ENCODE assay signal across 8 cellular contexts in genomic region chr7:129144095-129144833, GRCh38. TPM values are rescaled to one million over a fixed set of nuclear protein-coding genes. Genes with fewer than 3 reads are reported as not detected.
DNase-seq lines count a peak whose midpoint lies in the region; ATAC-seq lines count a peak whose summit lies in the region.

Gene TSPAN33 (plus strand): TSS chr7:129144707. CDS start chr7:129144981, 274 bp downstream.

- no peaks in the 10 kb centered on the region for H3K36me3 Mint-ChIP-seq in effector memory CD8-positive, alpha-beta T cell (ENCODE audit: insufficient read depth)

- no peak within 1 kb of the TSS for H3K14ac ChIP-seq in mesenchymal stem cell (ENCODE audit: low read length in 2 of 2)

- H3K4me2 ChIP-seq in mesenchymal stem cell (ENCODE audit: low read length, poor library complexity, severe bottlenecking): peak within 1 kb of the TSS; percentile 85

- no peak within 1 kb of the TSS for H2BK12ac ChIP-seq in mesenchymal stem cell (ENCODE audit: low read length in 2 of 2)

- H2AFZ ChIP-seq in mesenchymal stem cell (ENCODE audit: low read depth, low read length): peak within 1 kb of the TSS; percentile 66

- peak; percentile 95 for DNase-seq in AG20443 (ENCODE audit: low spot score)
- peak; percentile 64 for DNase-seq in NCI-H524 treated with DMSO at 0.1 percent for 48 hours (lab: John Stamatoyannopoulos, UW)
- peak; percentile 85 for DNase-seq in activated CD8-positive, alpha-beta memory T cell treated with anti-CD3 and anti-CD28 coated beads for 24 hours
- DNase-seq in effector memory CD8-positive, alpha-beta T cell: peak; percentile 13 to 45 (median 18)
- peak; percentile 75 for DNase-seq in mesenchymal stem cell
- DNase-seq in stimulated activated CD8-positive, alpha-beta memory T cell treated with anti-CD3 and anti-CD28 coated beads, Interleukin-12 subunit alpha, Interleukin-12 subunit beta, amount 100 ng/mL, for 24 hours (ENCODE audit: extremely low read depth): peak; percentile 39

- no peaks in the 10 kb centered on the region for H3K9me3 Mint-ChIP-seq in effector memory CD8-positive, alpha-beta T cell

- H3K79me1 ChIP-seq in mesenchymal stem cell (replicated peaks; ENCODE audit: low read length, poor library complexity, severe bottlenecking): peaks cover 2% of the 10 kb centered on the region

- H3K4me1 Mint-ChIP-seq in effector memory CD8-positive, alpha-beta T cell (ENCODE audit: low read depth in 2 of 2): peaks cover 11 to 13% of the 10 kb centered on the region in 2 donors

- H2AK5ac ChIP-seq in mesenchymal stem cell (ENCODE audit: low read length, severe bottlenecking): no peak within 1 kb of the TSS

- H3K4me3 ChIP-seq in mesenchymal stem cell (ENCODE audit: insufficient read depth in 1 of 2, low read depth in 1 of 2, low read length in 2 of 2): peak within 1 kb of the TSS; percentile 60 to 61

- no peak within 1 kb of the TSS for H3K9ac ChIP-seq in mesenchymal stem cell (ENCODE audit: low read length)

- peaks cover 49 to 74% of the 10 kb centered on the region in 2 experiments for H3K27me3 ChIP-seq in mesenchymal stem cell (ENCODE audit: control insufficient read depth in 1 of 2, insufficient read depth in 1 of 2, low read length in 2 of 2)

- 4% methylated on average over 23 of the region's 43 CpGs for WGBS in mesenchymal stem cell

- no peak within 1 kb of the TSS for H2BK5ac ChIP-seq in mesenchymal stem cell (ENCODE audit: low read depth, low read length, poor library complexity, severe bottlenecking)

- no peak within 1 kb of the TSS for H3K4ac ChIP-seq in mesenchymal stem cell (ENCODE audit: low read depth in 1 of 2, low read length in 2 of 2)

- H3K27ac ChIP-seq in mesenchymal stem cell (ENCODE audit: low read length, poor library complexity, severe bottlenecking): no peak within 1 kb of the TSS

- H3K9me3 ChIP-seq in mesenchymal stem cell (ENCODE audit: control insufficient read depth, low read length): no peaks in the 10 kb centered on the region

- peaks cover 14% of the 10 kb centered on the region for H3K4me1 ChIP-seq in mesenchymal stem cell (ENCODE audit: control insufficient read depth, insufficient read depth, low read depth, low read length)

- H2BK120ac ChIP-seq in mesenchymal stem cell (ENCODE audit: low read depth, low read length): no peak within 1 kb of the TSS

- H3K4me3 Mint-ChIP-seq in effector memory CD8-positive, alpha-beta T cell: peak within 1 kb of the TSS; percentile 83 to 92

- H4K8ac ChIP-seq in mesenchymal stem cell (ENCODE audit: low read length): no peak within 1 kb of the TSS

- H3K36me3 ChIP-seq in mesenchymal stem cell (ENCODE audit: control insufficient read depth in 1 of 2, insufficient read depth in 2 of 2, low read depth in 1 of 2, low read length in 2 of 2): no peaks in the 10 kb centered on the region

- H3K23ac ChIP-seq in mesenchymal stem cell (ENCODE audit: low read length in 2 of 2): peak within 1 kb of the TSS in 1 of 2 experiments; percentile 30

- peak; percentile 75 for ATAC-seq in GM19035 (IDR thresholded peaks at IDR 0.05; ENCODE audit: unreplicated experiment)
- peak; percentile 65 for ATAC-seq in HG03196 (IDR thresholded peaks at IDR 0.05; ENCODE audit: unreplicated experiment)
- peak; percentile 80 for ATAC-seq in effector memory CD8-positive, alpha-beta T cell (replicated peaks)

- peaks cover 16 to 65% of the 10 kb centered on the region in 2 donors for H3K27me3 Mint-ChIP-seq in effector memory CD8-positive, alpha-beta T cell

- H2BK15ac ChIP-seq in mesenchymal stem cell (ENCODE audit: low read depth, poor library complexity, severe bottlenecking): no peak within 1 kb of the TSS

- H3K27ac Mint-ChIP-seq in effector memory CD8-positive, alpha-beta T cell: peak within 1 kb of the TSS in 1 of 2 donors; percentile 71

- no peak within 1 kb of the TSS for H3K18ac ChIP-seq in mesenchymal stem cell (ENCODE audit: low read depth in 1 of 2, low read length in 2 of 2)

- no peak within 1 kb of the TSS for H4K91ac ChIP-seq in mesenchymal stem cell (ENCODE audit: low read length)

RNA-seq across cellular contexts. Expression of gene TSPAN33, which starts in this region (rescaled TPM):
- polyA plus RNA-seq in mesenchymal stem cell (2013, experiment 1 of 2): 0.43 TPM
- polyA plus RNA-seq in mesenchymal stem cell (2013, experiment 2 of 2): 0.40 TPM

Comparison
In these comparisons a context has a peak if more than half of its experiments do, and no peak if none do; other contexts are left out.
1. DNase-seq: peak in every context shown above with its lines; median percentile 95 in AG20443; 85 in activated CD8-positive, alpha-beta memory T cell treated with anti-CD3 and anti-CD28 coated beads for 24 hours; 75 in mesenchymal stem cell; 64 in NCI-H524 treated with DMSO at 0.1 percent for 48 hours; 39 in stimulated activated CD8-positive, alpha-beta memory T cell treated with anti-CD3 and anti-CD28 coated beads, Interleukin-12 subunit alpha, Interleukin-12 subunit beta, amount 100 ng/mL, for 24 hours; 18 in effector memory CD8-positive, alpha-beta T cell.